Comparison of ENCODE assay signal across 5 cellular contexts in genomic region chr7:143615545-143615944, GRCh38. TPM values are rescaled to one million over a fixed set of nuclear protein-coding genes. Genes with fewer than 3 reads are reported as not detected.
"Had no signal": no experiment of that assay in that cellular context is flagged by ENCODE, and none has a peak within 500 bp of the region (broad histone marks: within the 10 kb centered on the region; RNA-seq: fewer than 3 reads in every experiment).

No MANE protein-coding gene starts in this region.

RNA-seq across cellular contexts. Expression of gene CTAGE15, which starts 43.9 kb away (rescaled TPM):
- total RNA-seq: activated CD4-positive, alpha-beta memory T cell treated with anti-CD3 and anti-CD28 coated beads, Interleukin-2, amount 10 ng/mL, durations not matched to agents 7 days and 5 days; astrocyte; cardiac septum; gastrocnemius medialis; lung microvascular endothelial cell had no signal
